Comparison of ENCODE assay signal across 2 cellular contexts in genomic region chr4:155805016-155805415, GRCh38.
TF ChIP-seq lines count a peak whose summit lies in the region.

No MANE protein-coding gene starts in this region.

TF ChIP-seq in SK-N-SH, 30 proteins besides CTCF, POLR2A, EP300 and RAD21 (continued from another document):
- TF ChIP-seq REST (IDR thresholded peaks at IDR 0.05; ENCODE audit: low read depth, low read length) (no peak), JUND (IDR thresholded peaks at IDR 0.05) (no peak)

TF ChIP-seq in SK-N-SH treated with all-trans-retinoic acid at 6 μM for 48 hours, 23 proteins besides CTCF, POLR2A, EP300 and RAD21 (continued from another document):
- TF ChIP-seq POU6F1 (CRISPR knock-in tag; IDR thresholded peaks at IDR 0.05; ENCODE audit: borderline replicate concordance, low read depth), result no peak
TF ChIP-seq in SK-N-SH treated with all-trans-retinoic acid at 6 μM for 48 hours: peak in this region for 0.
